Comparison of ENCODE assay signal across 20 cellular contexts in the genomic region with DNA sequence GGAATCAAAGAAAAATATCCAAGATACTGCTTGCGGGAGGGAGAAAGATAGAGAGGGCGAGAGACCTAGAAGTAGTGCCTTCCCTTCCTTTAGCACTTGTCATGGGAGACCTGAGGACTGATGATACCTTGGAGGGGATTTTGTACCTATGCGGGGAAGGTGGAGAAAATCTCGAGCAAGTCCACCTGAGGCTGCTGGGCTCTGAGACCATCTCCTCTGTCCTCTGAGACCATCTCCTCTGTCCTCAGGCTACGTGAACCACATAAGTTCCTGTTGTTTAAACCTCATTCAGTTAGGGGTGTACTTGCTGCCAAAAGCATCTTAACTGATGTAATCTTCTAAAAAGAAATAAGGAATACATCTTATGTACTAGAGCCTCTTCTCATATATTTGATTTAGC.
"Had no signal": no experiment of that assay in that cellular context is flagged by ENCODE, and none has a peak within 500 bp of the region (broad histone marks: within the 10 kb centered on the region; RNA-seq: fewer than 3 reads in every experiment).

No MANE protein-coding gene starts in this region.

- H3K4me3 ChIP-seq: colonic mucosa, esophagus squamous epithelium, hepatocyte, lung, right lobe of liver, thoracic aorta, tibial nerve, upper lobe of left lung had no signal

- ATAC-seq: left lobe of liver; natural killer cell; right lobe of liver; stimulated activated naive B cell treated with anti-CD40 and anti-IgM and Interleukin-4, amounts not matched to agents 10 μg/mL and 1 μg/mL and 100 μg/mL, for 72 hours had no signal

- H3K79me2 ChIP-seq: hepatocyte, parathyroid adenoma had no signal

- H3K36me3 ChIP-seq: colonic mucosa, esophagus squamous epithelium, neutrophil, right lobe of liver, thoracic aorta, tibial nerve, upper lobe of left lung had no signal

- H3K4me2 ChIP-seq: hepatocyte had no signal

- H3K9me3 ChIP-seq: colonic mucosa, esophagus squamous epithelium, neutrophil, right lobe of liver, thoracic aorta, tibial nerve, upper lobe of left lung had no signal

- H2AFZ ChIP-seq: hepatocyte, parathyroid adenoma had no signal

- DNase-seq: colonic mucosa; dermis blood vessel endothelial cell; effector memory CD4-positive, alpha-beta T cell; esophagus squamous epithelium; foreskin melanocyte; kidney; natural killer cell; right lobe of liver; small intestine; stimulated activated CD4-positive, alpha-beta T cell treated with anti-CD3 and anti-CD28 coated beads, Interleukin-15, amount 100 ng/mL, for 24 hours; stimulated activated CD4-positive, alpha-beta T cell treated with anti-CD3 and anti-CD28 coated beads, Interleukin-2, amount 100 ng/mL, for 48 hours; stimulated activated naive B cell treated with anti-CD40 and anti-IgM and Interleukin-4, amounts not matched to agents 10 μg/mL and 1 μg/mL and 100 μg/mL, for 72 hours; upper lobe of left lung had no signal

- H3K27me3 ChIP-seq: colonic mucosa, esophagus squamous epithelium, neutrophil, right lobe of liver, tibial nerve, upper lobe of left lung had no signal

- H3K9ac ChIP-seq: parathyroid adenoma had no signal

- H3K4me1 ChIP-seq: colonic mucosa, esophagus squamous epithelium, parathyroid adenoma, right lobe of liver, tibial nerve, upper lobe of left lung had no signal

- H3K27ac ChIP-seq: colonic mucosa, esophagus squamous epithelium, hepatocyte, neutrophil, parathyroid adenoma, right lobe of liver, thoracic aorta, tibial nerve, upper lobe of left lung had no signal
